ENCODE assay signal across 8 cellular contexts in genomic region chr7:143361552-143362125, GRCh38. TPM values are rescaled to one million over a fixed set of nuclear protein-coding genes. Genes with fewer than 3 reads are reported as not detected.
A peak's percentile ranks its signal among the peaks of the same experiment; 100 is the strongest.
DNase-seq lines count a peak whose midpoint lies in the region; ATAC-seq and TF ChIP-seq lines count a peak whose summit lies in the region.

No MANE protein-coding gene starts in this region.

- no peaks in the 10 kb centered on the region for H3K9me3 ChIP-seq in BLaER1
- H3K9me3 ChIP-seq in MG63, result no peaks in the 10 kb centered on the region
- no peaks in the 10 kb centered on the region for H3K9me3 ChIP-seq in naive thymus-derived CD4-positive, alpha-beta T cell (ENCODE audit: control insufficient read depth in 2 of 3, low read length in 3 of 3)
- H3K9me3 ChIP-seq in thyroid gland, result no peaks in the 10 kb centered on the region

- POLR2A ChIA-PET in naive thymus-derived CD4-positive, alpha-beta T cell (lab: Charles Lee), result no interaction called here

- CTCF ChIA-PET in naive thymus-derived CD4-positive, alpha-beta T cell (lab: Charles Lee), result no interaction called here

- TF ChIP-seq POLR2A in thyroid gland (IDR thresholded peaks at IDR 0.05), result no peak

- no peaks in the 10 kb centered on the region for H3K9me3 Mint-ChIP-seq in chondrocyte (ENCODE audit: low read depth)
- peaks cover 0 to 4% (median 0%) of the 10 kb centered on the region in 11 donors for H3K9me3 Mint-ChIP-seq in naive thymus-derived CD4-positive, alpha-beta T cell

- TF ChIP-seq CTCF in chondrocyte (IDR thresholded peaks at IDR 0.05), result no peak
- TF ChIP-seq CTCF in thyroid gland (IDR thresholded peaks at IDR 0.05), result no peak

- ATAC-seq in naive thymus-derived CD4-positive, alpha-beta T cell, result no peak
- ATAC-seq in GM21529 (IDR thresholded peaks at IDR 0.05; ENCODE audit: unreplicated experiment), result no peak

- H3K4me1 Mint-ChIP-seq in chondrocyte (ENCODE audit: low read depth), result peaks cover 5% of the 10 kb centered on the region
- peaks cover 3 to 17% (median 9%) of the 10 kb centered on the region in 7 donors for H3K4me1 Mint-ChIP-seq in naive thymus-derived CD4-positive, alpha-beta T cell

- no peaks in the 10 kb centered on the region for H3K36me3 Mint-ChIP-seq in chondrocyte (ENCODE audit: low read depth)
- peaks cover 0 to 4% (median 0%) of the 10 kb centered on the region in 5 donors for H3K36me3 Mint-ChIP-seq in naive thymus-derived CD4-positive, alpha-beta T cell

- H3K4me3 ChIP-seq in BLaER1 (peak overlapping the region; percentile 71), MG63 (peak overlapping the region; percentile 41), thyroid gland (replicated peaks in 1 of 3) (peak overlapping the region in 1 of 3 donors; percentile 37)
- H3K4me3 ChIP-seq in naive thymus-derived CD4-positive, alpha-beta T cell (ENCODE audit: low read length), result peak overlapping the region; percentile 59

- H3K9ac ChIP-seq in BLaER1, result no peak overlapping the region

- H3K4me1 ChIP-seq in BLaER1 (peaks cover 9% of the 10 kb centered on the region; the same call in 1 of the 2 replicates), thyroid gland (peaks cover 7 to 12% of the 10 kb centered on the region in 2 donors)
- H3K4me1 ChIP-seq in naive thymus-derived CD4-positive, alpha-beta T cell (ENCODE audit: control insufficient read depth in 2 of 2, insufficient read depth in 2 of 2, low read length in 2 of 2), result peaks cover 6% of the 10 kb centered on the region in 2 donors

- H3K36me3 ChIP-seq in BLaER1 (no peaks in the 10 kb centered on the region), MG63 (no peaks in the 10 kb centered on the region), thyroid gland (no peaks in the 10 kb centered on the region)
- no peaks in the 10 kb centered on the region for H3K36me3 ChIP-seq in naive thymus-derived CD4-positive, alpha-beta T cell (ENCODE audit: control insufficient read depth in 2 of 3, insufficient read depth in 3 of 3, low read length in 3 of 3)

- DNase-seq in MG63 (no peak), chondrocyte (ENCODE audit: low spot score) (no peak), thyroid gland (no peak), NCI-H128 (lab: John Stamatoyannopoulos, UW; ENCODE audit: unreplicated experiment) (no peak)
- no peak for DNase-seq in naive thymus-derived CD4-positive, alpha-beta T cell
- no peak for DNase-seq in effector CD4-positive, alpha-beta T cell

- peak overlapping the region; percentile 98 for H3K4me2 ChIP-seq in BLaER1

- WGBS in thyroid gland, 2 donors, result 3 to 4% methylated on average over 22 to 37 of the region's 45 CpGs

- H3K27ac ChIP-seq in BLaER1 (no peak overlapping the region), thyroid gland (no peak overlapping the region)
- H3K27ac ChIP-seq in naive thymus-derived CD4-positive, alpha-beta T cell (ENCODE audit: low read depth, low read length), result no peak overlapping the region

- H3K27me3 Mint-ChIP-seq in chondrocyte (ENCODE audit: low read depth), result peaks cover 23% of the 10 kb centered on the region
- H3K27me3 Mint-ChIP-seq in naive thymus-derived CD4-positive, alpha-beta T cell, result peaks cover 19 to 77% (median 33%) of the 10 kb centered on the region in 5 donors

- H3K27me3 ChIP-seq in BLaER1 (peaks cover 80% of the 10 kb centered on the region), MG63 (peaks cover 7% of the 10 kb centered on the region; the same call in 1 of the 2 replicates), thyroid gland (peaks cover 11% of the 10 kb centered on the region)
- H3K27me3 ChIP-seq in naive thymus-derived CD4-positive, alpha-beta T cell (ENCODE audit: control insufficient read depth in 2 of 2, insufficient read depth in 2 of 2, low read length in 2 of 2), result peaks cover 5 to 6% of the 10 kb centered on the region in 2 donors

- peaks cover 26% of the 10 kb centered on the region for H4K20me1 ChIP-seq in BLaER1

- no peak overlapping the region for H3K27ac Mint-ChIP-seq in chondrocyte (ENCODE audit: unreplicated experiment)
- no peak overlapping the region for H3K27ac Mint-ChIP-seq in naive thymus-derived CD4-positive, alpha-beta T cell

- peak overlapping the region; percentile 81 for H3K4me3 Mint-ChIP-seq in chondrocyte (ENCODE audit: unreplicated experiment)
- H3K4me3 Mint-ChIP-seq in naive thymus-derived CD4-positive, alpha-beta T cell, result peak overlapping the region; percentile 59 to 91 (median 85)

- intact Hi-C loops in naive thymus-derived CD4-positive, alpha-beta T cell (cut with micrococcal nuclease), result loop anchor here (1.0 to 5.0 kb wide), 4 partner anchors 14 to 49 kb away; partner anchors contain the start of genes EPHA1 (in 1 of the 2) and ZYX (in 1 of the 2)
- intact Hi-C loops in thyroid gland (cut with DNase I), result loop anchor here (5.0 kb wide), 1 partner anchor 39 kb away; no protein-coding TSS in a partner anchor

RNA-seq across cellular contexts. Expression of gene FAM131B, which starts 0.9 kb away (rescaled TPM):
- 0.63 and 0.84 TPM in 2 replicates for total RNA-seq in MG63 (2014; rRNA removed; shearing (Covaris generic); ENCODE audit: low replicate concordance)
- total RNA-seq in chondrocyte (3.0 to 4.0 TPM (median 3.1 TPM) in 3 replicates), thyroid gland (under 1 TPM in 2 of 4 donors, not detected in 2; 0.11 to 0.54 TPM)
- total RNA-seq in naive thymus-derived CD4-positive, alpha-beta T cell, result 1 to 10 TPM in 1 of 5 experiments, under 1 TPM in 2, not detected in 2; 0.19 to 1.4 (median 0.53) TPM
- not detected for polyA plus RNA-seq in naive thymus-derived CD4-positive, alpha-beta T cell

RNA-seq across cellular contexts. Expression of gene ZYX, which starts 19.5 kb away (rescaled TPM):
- 30.9 and 49.3 TPM in 2 replicates for total RNA-seq in MG63 (2014; rRNA removed; shearing (Covaris generic); ENCODE audit: low replicate concordance)
- 241 to 386 TPM (median 384 TPM) in 3 replicates for total RNA-seq in chondrocyte
- 100 to 1,000 TPM; 110 to 264 (median 124) TPM for total RNA-seq in naive thymus-derived CD4-positive, alpha-beta T cell
- polyA plus RNA-seq in naive thymus-derived CD4-positive, alpha-beta T cell, result 100 to 1,000 TPM in 1 of 2 donors, 10 to 100 TPM in 1; 54.2 to 101 TPM
- 10 to 100 TPM; 24.6 to 55.4 (median 31.3) TPM for total RNA-seq in thyroid gland

RNA-seq across cellular contexts. Expression of gene CLCN1, which starts 45.7 kb away (rescaled TPM):
- total RNA-seq in MG63 (2014; rRNA removed; shearing (Covaris generic); ENCODE audit: low replicate concordance), result not detected in 2 replicates
- total RNA-seq in chondrocyte (not detected in 3 replicates), thyroid gland (not detected)
- under 1 TPM in 2 of 5 experiments, not detected in 3; 0.07 to 0.51 TPM for total RNA-seq in naive thymus-derived CD4-positive, alpha-beta T cell
- polyA plus RNA-seq in naive thymus-derived CD4-positive, alpha-beta T cell, result not detected

RNA-seq across cellular contexts. Expression of gene EPHA1, which starts 47.0 kb away (rescaled TPM):
- not detected in 2 replicates for total RNA-seq in MG63 (2014; rRNA removed; shearing (Covaris generic); ENCODE audit: low replicate concordance)
- total RNA-seq in chondrocyte (not detected in 3 replicates), thyroid gland (10 to 100 TPM in 3 of 4 donors, 1 to 10 TPM in 1; 7.5 to 22.4 (median 16.4) TPM)
- 10 to 100 TPM in 4 of 5 experiments, 1 to 10 TPM in 1; 4.1 to 63.1 (median 33.6) TPM for total RNA-seq in naive thymus-derived CD4-positive, alpha-beta T cell
- 10 to 100 TPM; 10.9 to 41.4 TPM for polyA plus RNA-seq in naive thymus-derived CD4-positive, alpha-beta T cell
